Comparison of ENCODE assay signal across 8 cellular contexts in the genomic region with DNA sequence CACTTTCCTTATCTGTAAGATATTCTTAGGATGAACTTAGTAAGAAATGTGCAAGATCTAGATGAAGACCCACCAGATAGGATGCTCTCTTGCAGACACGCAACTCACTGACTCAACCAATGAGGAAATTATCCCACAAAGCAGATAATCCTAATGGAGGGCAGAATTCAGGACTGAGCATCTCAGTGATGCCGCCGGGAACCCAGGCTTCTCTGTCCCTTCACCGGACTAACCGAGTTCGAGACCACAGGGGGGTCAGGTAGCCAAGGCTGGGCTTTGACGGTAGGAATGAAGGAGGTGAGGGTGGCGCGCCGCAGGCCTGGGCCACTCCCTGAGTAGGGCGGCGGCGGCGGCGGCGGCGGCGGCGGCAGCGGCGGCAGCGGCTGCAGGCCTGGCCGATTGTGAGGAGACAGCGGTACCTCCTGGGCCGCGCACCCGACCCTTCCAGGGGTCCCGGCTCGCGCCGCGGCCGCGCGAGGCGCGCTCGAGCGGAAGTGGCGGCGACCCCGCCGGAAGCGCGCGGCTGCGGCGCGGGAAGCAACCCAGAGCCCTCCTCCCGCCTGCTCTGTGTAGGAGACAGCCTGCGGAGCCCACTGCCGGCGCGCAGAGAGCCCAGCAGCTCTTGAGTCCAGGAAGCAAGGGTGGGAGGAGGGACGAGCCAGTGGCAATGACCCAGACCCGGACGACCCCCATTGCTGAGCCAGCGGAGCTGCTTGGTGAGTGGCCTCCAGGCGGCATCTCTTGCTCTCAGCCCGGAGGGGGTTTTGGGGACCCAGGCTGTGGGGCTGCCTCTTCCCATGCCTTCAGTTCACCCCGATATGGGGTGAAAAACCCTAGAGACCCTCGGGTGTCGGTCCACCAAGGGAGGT. TPM values are rescaled to one million over a fixed set of nuclear protein-coding genes. Genes with fewer than 3 reads are reported as not detected.
DNase-seq lines count a peak whose midpoint lies in the region; FAIRE-seq and TF ChIP-seq lines count a peak whose summit lies in the region.

A gene with protein sequence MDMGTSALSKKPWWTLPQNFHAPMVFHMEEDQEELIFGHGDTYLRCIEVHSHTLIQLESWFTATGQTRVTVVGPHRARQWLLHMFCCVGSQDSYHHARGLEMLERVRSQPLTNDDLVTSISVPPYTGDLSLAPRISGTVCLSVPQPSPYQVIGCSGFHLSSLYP (minus strand): TSS at position 496 of the 869 bp plus-strand sequence. CDS start 20,679 bp downstream, outside the sequence.

- no peaks in the 10 kb centered on the region for H3K27me3 Mint-ChIP-seq in glutamatergic neuron (ENCODE audit: unreplicated experiment)

- no peaks in the 10 kb centered on the region for H3K9me3 Mint-ChIP-seq in glutamatergic neuron (ENCODE audit: unreplicated experiment)

- H3K27me3 ChIP-seq in trophoblast cell (ENCODE audit: insufficient read depth, low read length) (no peaks in the 10 kb centered on the region), transverse colon (no peaks in the 10 kb centered on the region)

- peak within 1 kb of the TSS; percentile 78 for H3K27ac Mint-ChIP-seq in glutamatergic neuron (ENCODE audit: unreplicated experiment)

- H3K18ac ChIP-seq in trophoblast cell (ENCODE audit: low read length) = peak within 1 kb of the TSS; percentile 44

- H3K4ac ChIP-seq in trophoblast cell (ENCODE audit: low read depth, low read length) = peak within 1 kb of the TSS; percentile 9

- peak within 1 kb of the TSS; percentile 78 for H3K4me2 ChIP-seq in trophoblast cell (ENCODE audit: low read length)

- TF ChIP-seq CTCF in GM20000 (IDR thresholded peaks at IDR 0.05; ENCODE audit: extremely low read depth, missing control alignments) = no peak
- no peak for TF ChIP-seq CTCF in glutamatergic neuron (IDR thresholded peaks at IDR 0.05; ENCODE audit: partially characterized antibody, unreplicated experiment)
- TF ChIP-seq CTCF in transverse colon (IDR thresholded peaks at IDR 0.05) = no peak

- no peaks in the 10 kb centered on the region for H3K36me3 Mint-ChIP-seq in glutamatergic neuron (ENCODE audit: unreplicated experiment)

- no peak within 1 kb of the TSS for H3K23ac ChIP-seq in trophoblast cell (ENCODE audit: low read length)

- H2AFZ ChIP-seq in trophoblast cell (ENCODE audit: insufficient read depth, low read length, poor library complexity) = peak within 1 kb of the TSS; percentile 62

- peak within 1 kb of the TSS; percentile 94 for H4K8ac ChIP-seq in trophoblast cell (ENCODE audit: low read depth, low read length)

- peak within 1 kb of the TSS; percentile 74 for H2BK12ac ChIP-seq in trophoblast cell (ENCODE audit: low read length)

- no peak for TF ChIP-seq POLR2A in transverse colon (IDR thresholded peaks at IDR 0.05)

- no peaks in the 10 kb centered on the region for H3K9me3 ChIP-seq in trophoblast cell (ENCODE audit: insufficient read depth, low read depth, low read length)
- H3K9me3 ChIP-seq in transverse colon = no peaks in the 10 kb centered on the region

- peak within 1 kb of the TSS; percentile 100 for H4K12ac ChIP-seq in trophoblast cell (ENCODE audit: low read depth, low read length)

- H3K36me3 ChIP-seq in trophoblast cell (ENCODE audit: control insufficient read depth in 1 of 2, insufficient read depth in 2 of 2, low read length in 2 of 2) (no peaks in the 10 kb centered on the region), transverse colon (no peaks in the 10 kb centered on the region)

- H3K79me1 ChIP-seq in trophoblast cell (ENCODE audit: low read length) = peaks cover 9% of the 10 kb centered on the region

- H3K4me1 ChIP-seq in trophoblast cell (ENCODE audit: control insufficient read depth in 1 of 2, insufficient read depth in 2 of 2, low read length in 2 of 2) (peaks cover 14 to 16% of the 10 kb centered on the region in 2 experiments), transverse colon (peaks cover 0 to 14% (median 3%) of the 10 kb centered on the region in 4 donors)

- no peak for TF ChIP-seq EP300 in transverse colon (IDR thresholded peaks at IDR 0.05; ENCODE audit: low read depth)

- peak within 1 kb of the TSS; percentile 91 for H3K9ac ChIP-seq in trophoblast cell (ENCODE audit: low read length)

- peak within 1 kb of the TSS; percentile 26 for H2BK120ac ChIP-seq in trophoblast cell (ENCODE audit: insufficient read depth, low read length, poor library complexity)

- H3K79me2 ChIP-seq in trophoblast cell (ENCODE audit: control insufficient read depth, insufficient read depth, low read length, poor library complexity) = peaks cover 7% of the 10 kb centered on the region

- FAIRE-seq in RCC 7860 (lab: Jason Lieb, UNC) = no peak

- peak within 1 kb of the TSS; percentile 48 for H3K27ac ChIP-seq in trophoblast cell (ENCODE audit: low read depth, low read length)
- H3K27ac ChIP-seq in transverse colon = peak within 1 kb of the TSS; percentile 43 to 62 (median 58)

- peak within 1 kb of the TSS; percentile 73 for H3K4me3 ChIP-seq in trophoblast cell (ENCODE audit: low read depth, low read length)
- peak within 1 kb of the TSS; percentile 55 to 70 (median 66) for H3K4me3 ChIP-seq in transverse colon

- intact Hi-C loops in transverse colon (cut with DNase I; ENCODE audit: low total_unique reads) = no loop called here

- no CpG with 5 or more reads among the region's 63 CpGs for WGBS in trophoblast cell (ENCODE audit: extremely low coverage, insufficient coverage, insufficient read length)
- WGBS in transverse colon (ENCODE audit: low coverage in 1 of 2), 2 donors = 4 to 33% methylated on average over 1 to 22 of the region's 63 CpGs

- H3K4me1 Mint-ChIP-seq in glutamatergic neuron (ENCODE audit: low read depth, unreplicated experiment) = peaks cover 17% of the 10 kb centered on the region

- peak within 1 kb of the TSS; percentile 66 for H2AK5ac ChIP-seq in trophoblast cell (ENCODE audit: low read length)

- H2BK5ac ChIP-seq in trophoblast cell (ENCODE audit: low read depth, low read length, poor library complexity) = peak within 1 kb of the TSS; percentile 52

- in situ Hi-C loops in transverse colon (cut with MboI; ENCODE audit: low pct_ligation_motif_present in 1 of 4, low pct_unique_long_range_greater_than_20kb in 1 of 4, low sequenced_read_pairs in 3 of 4) = no loop called here

- H4K91ac ChIP-seq in trophoblast cell (ENCODE audit: low read depth, low read length) = peak within 1 kb of the TSS; percentile 90

- H3K4me3 Mint-ChIP-seq in glutamatergic neuron (ENCODE audit: unreplicated experiment) = peak within 1 kb of the TSS; percentile 91

- DNase-seq in DMS53 (lab: John Stamatoyannopoulos, UW) (peak; percentile 86), GM20000 (ENCODE audit: low spot score) (peak; percentile 89), HS-5 (ENCODE audit: low read depth) (peak; percentile 22), RCC 7860 (ENCODE audit: low spot score) (peak; percentile 10), glutamatergic neuron (peak; percentile 82), trophoblast cell (peak; percentile 1 to 46), transverse colon (peak; percentile 42)
- DNase-seq in activated gamma-delta T cell treated with anti-CD3 and anti-CD28 coated beads, Interleukin-2, amount 50 U/mL, for 16 hours (ENCODE audit: low read depth) = peak; percentile 29

- H3K14ac ChIP-seq in trophoblast cell (ENCODE audit: low read length) = peak within 1 kb of the TSS; percentile 84

RNA-seq across cellular contexts. Expression of the gene that starts here (rescaled TPM):
- total RNA-seq in glutamatergic neuron (ENCODE audit: unreplicated experiment) (5.8 TPM), transverse colon (1 to 10 TPM in 2 of 4 donors, not detected in 2; 1.1 to 2.1 TPM)
- 2.2 and 2.4 TPM in 2 replicates for polyA plus RNA-seq in trophoblast cell (2013)

Comparison
In these comparisons a context has a peak if more than half of its experiments do, and no peak if none do; other contexts are left out.
1. Peak in every context shown above with its lines: DNase-seq, H3K4me3 ChIP-seq and H3K27ac ChIP-seq.
2. DNase-seq: peak in every context shown above with its lines; median percentile 89 in GM20000; 86 in DMS53; 82 in glutamatergic neuron; 42 in transverse colon; 29 in activated gamma-delta T cell treated with anti-CD3 and anti-CD28 coated beads, Interleukin-2, amount 50 U/mL, for 16 hours; 24 in trophoblast cell; 22 in HS-5; 10 in RCC 7860.